In genomic region chr18:41955688-41956087, GRCh38 we compare ENCODE assay signal across 8 cellular contexts. TPM values are rescaled to one million over a fixed set of nuclear protein-coding genes. Genes with fewer than 3 reads are reported as not detected.
DNase-seq lines count a peak whose midpoint lies in the region; ATAC-seq, FAIRE-seq and TF ChIP-seq lines count a peak whose summit lies in the region.

No MANE protein-coding gene starts in this region.

- POLR2A ChIA-PET in AG04449 (lab: Yijun Ruan, JAX) (interaction anchor here (1.2 kb wide), 1 partner anchor 17 kb away, joined by 3 read pairs; no protein-coding TSS in a partner anchor), K562 (lab: Yijun Ruan, JAX) (interaction anchor here (0.7 to 1.2 kb wide), 3 partner anchors 11 to 94 kb away, joined by 3 to 6 read pairs (median 3); no protein-coding TSS in a partner anchor)

- 2% methylated on average over 11 of the region's 11 CpGs for WGBS in K562 (ENCODE audit: insufficient coverage, low coverage, missing lambda C conversion rate)
- no CpG with 5 or more reads among the region's 11 CpGs for WGBS in mesendoderm (ENCODE audit: extremely low coverage, insufficient coverage, low lambda C conversion rate)

- H4K8ac ChIP-seq in mesendoderm (ENCODE audit: low read depth, low read length) = no peak overlapping the region

- TF ChIP-seq POLR2A in K562 (conservative IDR thresholded peaks at IDR 0.05) = no peak

- intact Hi-C loops in K562 (cut with micrococcal nuclease) (loop anchor here (5.0 kb wide), 1 partner anchor 37 kb away; no protein-coding TSS in a partner anchor), posterior cingulate gyrus (cut with DNase I) (no loop called here)

- H2BK120ac ChIP-seq in mesendoderm (ENCODE audit: low read depth, low read length) = no peak overlapping the region

- H3K9ac ChIP-seq in HUES48 (ENCODE audit: low read depth, low read length) = peak overlapping the region; percentile 76
- H3K9ac ChIP-seq in K562 (ENCODE audit: insufficient read depth in 1 of 2, low read depth in 2 of 2, low read length in 2 of 2) = peak overlapping the region; percentile 41 to 77
- H3K9ac ChIP-seq in mesendoderm (ENCODE audit: low read length) = peak overlapping the region; percentile 70

- TF ChIP-seq EP300 in K562 (IDR thresholded peaks at IDR 0.05; ENCODE audit: low read length) = no peak

- H2AFZ ChIP-seq in K562 (ENCODE audit: low read depth, low read length) = peak overlapping the region; percentile 73

- H3K4me1 ChIP-seq in HUES48 (ENCODE audit: control insufficient read depth, insufficient read depth, low read length) (no peaks in the 10 kb centered on the region; the same call in 1 of the 2 replicates), K562 (replicated peaks in 1 of 2; ENCODE audit: control insufficient read depth in 2 of 2, insufficient read depth in 2 of 2, low read length in 2 of 2) (no peaks in the 10 kb centered on the region; a peak in 1 of 5 replicates), mesendoderm (ENCODE audit: control insufficient read depth, low read depth, low read length) (no peaks in the 10 kb centered on the region)

- H2BK5ac ChIP-seq in mesendoderm (ENCODE audit: low read length) = no peak overlapping the region

- TF ChIP-seq CTCF in AG04449 (IDR thresholded peaks at IDR 0.05; ENCODE audit: insufficient read depth, low read length, missing control alignments) (no peak), K562 (IDR thresholded peaks at IDR 0.05 in 2 of 3, conservative IDR thresholded peaks at IDR 0.05 in 1 of 3; ENCODE audit: insufficient read depth in 2 of 3, low read depth in 1 of 3, low read length in 3 of 3) (no peak)

- ATAC-seq in K562 = peak; percentile 61

- peaks cover 41% of the 10 kb centered on the region for H3K79me2 ChIP-seq in K562 (ENCODE audit: control insufficient read depth, insufficient read depth, low read length)
- peaks cover 15% of the 10 kb centered on the region for H3K79me2 ChIP-seq in mesendoderm (ENCODE audit: control insufficient read depth, insufficient read depth, low read length)

- no peak overlapping the region for H3K23ac ChIP-seq in mesendoderm (ENCODE audit: low read length)

- BruUV-seq in K562 (replicated peaks; lab: Mats Ljungman, UMichigan) = TSS peak; percentile 56

- no peak for TF ChIP-seq RAD21 in K562 (CRISPR knock-in tag; conservative IDR thresholded peaks at IDR 0.05 in 1 of 2, IDR thresholded peaks at IDR 0.05 in 1 of 2)

- CTCF ChIA-PET in AG04449 (lab: Yijun Ruan, JAX) = interaction anchor here (1.0 to 1.9 kb wide), 3 partner anchors 11 to 73 kb away, joined by 3 to 7 read pairs (median 3); no protein-coding TSS in a partner anchor
- CTCF ChIA-PET in K562 (lab: Yijun Ruan, JAX; ENCODE audit: low intra/inter-chr PET ratio) = no interaction called here

- peaks cover 3% of the 10 kb centered on the region; the same call in 1 of the 2 replicates for H3K27me3 ChIP-seq in HUES48 (ENCODE audit: control insufficient read depth, insufficient read depth, low read length)
- H3K27me3 ChIP-seq in K562 (ENCODE audit: control insufficient read depth in 2 of 2, insufficient read depth in 2 of 2, low read length in 2 of 2) = no peaks in the 10 kb centered on the region
- H3K27me3 ChIP-seq in mesendoderm (ENCODE audit: insufficient read depth, low read length, poor library complexity) = no peaks in the 10 kb centered on the region

- no peaks in the 10 kb centered on the region for H4K20me1 ChIP-seq in K562 (replicated peaks; ENCODE audit: control insufficient read depth, insufficient read depth, low read length)

- no peak for DNase-seq in AG04449 (ENCODE audit: low read depth, low spot score)
- peak in 2 of 4 experiments; percentile 24 to 33 for DNase-seq in K562 (ENCODE audit: extremely low read depth in 1 of 4, low spot score in 3 of 4)
- DNase-seq in mesendoderm = peak; percentile 14
- DNase-seq in AG20443 (ENCODE audit: low spot score) = no peak
- no peak for DNase-seq in NCI-H1694 (lab: John Stamatoyannopoulos, UW)
- DNase-seq in posterior cingulate gyrus = no peak
- DNase-seq in SIG-M5 (lab: John Stamatoyannopoulos, UW) = no peak

- H3K18ac ChIP-seq in mesendoderm (ENCODE audit: low read length) = no peak overlapping the region

- H3K4me2 ChIP-seq in K562 (ENCODE audit: insufficient read depth, low read length) (peak overlapping the region; percentile 86), mesendoderm (ENCODE audit: low read length) (peak overlapping the region; percentile 89)

- H2AK5ac ChIP-seq in mesendoderm (ENCODE audit: low read length) = no peak overlapping the region

- H4K5ac ChIP-seq in mesendoderm (ENCODE audit: low read length) = no peak overlapping the region

- H3K36me3 ChIP-seq in HUES48 (ENCODE audit: control insufficient read depth, insufficient read depth, low read length) (peaks cover 24% of the 10 kb centered on the region), K562 (ENCODE audit: control insufficient read depth, insufficient read depth, low read length) (peaks cover 34% of the 10 kb centered on the region), mesendoderm (ENCODE audit: control insufficient read depth, insufficient read depth, low read length) (peaks cover 2% of the 10 kb centered on the region)

- H2BK15ac ChIP-seq in mesendoderm (replicated peaks; ENCODE audit: low read depth) = no peak overlapping the region

- H3K9me3 ChIP-seq in HUES48 (ENCODE audit: control insufficient read depth, insufficient read depth, low read length) = no peaks in the 10 kb centered on the region
- H3K9me3 ChIP-seq in K562 (replicated peaks; ENCODE audit: control insufficient read depth, insufficient read depth, low read depth, low read length) = no peaks in the 10 kb centered on the region

- peaks cover 9% of the 10 kb centered on the region for H3K79me1 ChIP-seq in mesendoderm (ENCODE audit: low read length)

- no peak overlapping the region for H3K4ac ChIP-seq in mesendoderm (ENCODE audit: low read depth, low read length)

- H3K9me1 ChIP-seq in K562 (ENCODE audit: control insufficient read depth, insufficient read depth, low read length) = no peaks in the 10 kb centered on the region

- peak overlapping the region; percentile 79 for H3K56ac ChIP-seq in mesendoderm (ENCODE audit: low read length)

- H3K4me3 ChIP-seq in AG04449 (ENCODE audit: low read depth, low read length) = peak overlapping the region; percentile 83
- peak overlapping the region; percentile 98 for H3K4me3 ChIP-seq in HUES48 (ENCODE audit: low read depth, low read length)
- peak overlapping the region; percentile 66 for H3K4me3 ChIP-seq in K562
- peak overlapping the region; percentile 66 for H3K4me3 ChIP-seq in mesendoderm (ENCODE audit: low read length)

- no peak for FAIRE-seq in K562 (lab: Jason Lieb, UNC)

- H3K27ac ChIP-seq in HUES48 (ENCODE audit: low read depth, low read length) (peak overlapping the region; percentile 76), K562 (ENCODE audit: extremely low read depth, low read depth, low read length) (peak overlapping the region; percentile 64), mesendoderm (ENCODE audit: low read depth, low read length) (no peak overlapping the region)

- in situ Hi-C loops in K562 (cut with MboI) = no loop called here

TF ChIP-seq in K562, 482 proteins besides CTCF, POLR2A, EP300 and RAD21 (continues in another document):
- TF ChIP-seq NR2C1 (IDR thresholded peaks at IDR 0.05) (no peak), NR2C1 (tag; IDR thresholded peaks at IDR 0.05) (no peak), CBFA2T2 (conservative IDR thresholded peaks at IDR 0.05) (no peak), KLF10 (CRISPR knock-in tag; IDR thresholded peaks at IDR 0.05) (no peak), RFX7 (CRISPR knock-in tag; IDR thresholded peaks at IDR 0.05) (no peak), SIN3A (IDR thresholded peaks at IDR 0.05; ENCODE audit: borderline replicate concordance in 2 of 2, control insufficient read depth in 1 of 2, low read depth in 2 of 2, low read length in 2 of 2) (0 out of 4 replicates have a peak, but pooled peaks of 1 of the 2 experiments have one; percentile 26)

RNA-seq across cellular contexts. Expression of gene PIK3C3, which starts 0.7 kb away (rescaled TPM):
- total RNA-seq in K562 (2011; cell fraction: chromatin; rRNA removed; ENCODE audit: low replicate concordance) = 90.0 and 150 TPM in 2 replicates
- total RNA-seq in K562 (2011; cell fraction: nucleolus; rRNA removed) = 49.4 and 79.4 TPM in 2 replicates
- 98.9 and 122 TPM in 2 replicates for total RNA-seq in K562 (2011; cell fraction: nucleoplasm; rRNA removed)
- total RNA-seq in K562 (2014; rRNA removed) (26.9 and 27.0 TPM in 2 replicates), K562 (2014; rRNA removed; fragmentation: Illumina TruSeq; extraction: Trizol) (51.8 and 58.1 TPM in 2 replicates), K562 (2015; rRNA removed; fragmentation: Illumina TruSeq; extraction: Trizol) (26.1 and 28.6 TPM in 2 replicates), K562 (2021) (44.7 and 47.3 TPM in 2 replicates)
- polyA plus RNA-seq in K562 (2011; rRNA removed) (85.5 and 101 TPM in 2 replicates), K562 (2014; fragmentation: Illumina TruSeq; extraction: Trizol) (35.7 and 39.3 TPM in 2 replicates), K562 (2014; fragmentation: Nextera tagmentation; extraction: Ambion mirVana) (10 to 100 TPM; 42.0 to 56.3 TPM), K562 (2014; rRNA removed) (42.9 and 47.2 TPM in 2 replicates)
- polyA plus RNA-seq in K562 (2011; cell fraction: cytosol; rRNA removed) = 18.9 and 34.8 TPM in 2 replicates
- polyA plus RNA-seq in K562 (2011; cell fraction: nucleus; rRNA removed) = 62.1 and 96.2 TPM in 2 replicates
- 26.2 and 40.0 TPM in 2 replicates for polyA plus RNA-seq in K562 (2012)
- polyA minus RNA-seq in K562 (2011; rRNA and poly(A)+ RNA removed) = 161 and 167 TPM in 2 replicates
- 27.3 and 31.6 TPM in 2 replicates for polyA minus RNA-seq in K562 (2011; cell fraction: cytosol; rRNA and poly(A)+ RNA removed)
- 65.0 and 129 TPM in 2 replicates for polyA minus RNA-seq in K562 (2011; cell fraction: nucleus; rRNA and poly(A)+ RNA removed)
- 26.2 TPM for polyA plus RNA-seq in mesendoderm (2013, experiment 1 of 2)
- 24.0 TPM for polyA plus RNA-seq in mesendoderm (2013, experiment 2 of 2)
